26 cellular contexts compared by ENCODE assay signal in the genomic region with DNA sequence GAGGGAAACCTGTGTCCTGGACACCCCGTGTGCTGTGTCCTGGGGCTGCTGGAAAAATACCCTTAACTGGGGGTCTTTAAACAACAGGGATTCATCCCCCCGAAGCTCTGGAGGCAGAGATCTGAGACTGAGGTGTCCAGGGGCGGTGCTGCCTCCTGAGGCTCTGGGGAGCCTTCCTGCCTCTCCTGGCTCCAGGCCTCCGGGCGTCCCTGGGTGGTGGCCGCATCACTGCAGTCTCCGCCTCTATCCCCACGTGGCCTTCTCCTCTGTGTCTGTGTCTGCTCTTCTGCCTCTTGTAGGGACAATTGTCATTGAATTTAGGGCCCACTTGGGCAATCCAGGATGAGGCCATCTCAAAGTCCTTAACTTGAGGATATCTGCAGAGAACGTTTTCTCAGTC.
"Had no signal": no experiment of that assay in that cellular context is flagged by ENCODE, and none has a peak within 500 bp of the region (broad histone marks: within the 10 kb centered on the region; RNA-seq: fewer than 3 reads in every experiment).

No MANE protein-coding gene starts in this region.

- H3K27ac ChIP-seq: adrenal gland, Peyer's patch, RWPE1, SJCRH30 had no signal

- H3K9me3 ChIP-seq: adrenal gland, Peyer's patch, SJCRH30 had no signal

- H3K4me1 Mint-ChIP-seq: activated CD4-positive, alpha-beta memory T cell treated with anti-CD3 and anti-CD28 coated beads, Interleukin-2, amount 10 ng/mL, durations not matched to agents 7 days and 5 days; activated CD4-positive, alpha-beta T cell treated with anti-CD3 and anti-CD28 coated beads for 36 hours; activated naive CD8-positive, alpha-beta T cell treated with anti-CD3 and anti-CD28 coated beads, Interleukin-2, amount 10 ng/mL, durations not matched to agents 7 days and 5 days had no signal

- H3K36me3 ChIP-seq: adrenal gland, Peyer's patch, SJCRH30 had no signal

- H3K4me1 ChIP-seq: adrenal gland, Peyer's patch, SJCRH30 had no signal

- DNase-seq: activated CD4-positive, alpha-beta memory T cell treated with anti-CD3 and anti-CD28 coated beads, Interleukin-2, amount 10 ng/mL, durations not matched to agents 7 days and 5 days; activated CD4-positive, alpha-beta T cell treated with anti-CD3 and anti-CD28 coated beads for 36 hours; activated CD4-positive, alpha-beta T cell treated with anti-CD3 and anti-CD28 coated beads, Interleukin-2, amount 50 U/mL, for 1 hour; activated CD8-positive, alpha-beta memory T cell treated with anti-CD3 and anti-CD28 coated beads, Interleukin-2, amount 50 U/mL, for 48 hours; activated naive CD4-positive, alpha-beta T cell treated with anti-CD3 and anti-CD28 coated beads, Interleukin-2, amount 50 U/mL, for 16 hours; activated naive CD8-positive, alpha-beta T cell treated with anti-CD3 and anti-CD28 coated beads, Interleukin-2, amount 10 ng/mL, durations not matched to agents 7 days and 5 days; activated T-cell treated with anti-CD3 and anti-CD28 coated beads, Interleukin-2, amount 50 U/mL, for 1 hour; adrenal gland; anterior cingulate cortex; cerebellar nuclear complex; Karpas-422; MM.1S; NCI-H1105; NCI-H1436; NCI-H1694 treated with DMSO at 0.1 percent for 48 hours; NCI-H2029 treated with DMSO at 0.1 percent for 48 hours; NCI-H345; NCI-H510A treated with DMSO at 0.1 percent for 48 hours; NCI-H69; Peyer's patch; Right ventricle myocardium superior; SJCRH30; T-helper 2 cell; T1000 had no signal

- H3K27me3 ChIP-seq: adrenal gland, Peyer's patch, SJCRH30 had no signal

- ATAC-seq: activated CD4-positive, alpha-beta T cell treated with anti-CD3 and anti-CD28 coated beads for 36 hours had no signal

- H3K27ac Mint-ChIP-seq: activated CD4-positive, alpha-beta memory T cell treated with anti-CD3 and anti-CD28 coated beads, Interleukin-2, amount 10 ng/mL, durations not matched to agents 7 days and 5 days; activated CD4-positive, alpha-beta T cell treated with anti-CD3 and anti-CD28 coated beads for 36 hours; activated naive CD8-positive, alpha-beta T cell treated with anti-CD3 and anti-CD28 coated beads, Interleukin-2, amount 10 ng/mL, durations not matched to agents 7 days and 5 days had no signal

- H3K4me3 Mint-ChIP-seq: activated CD4-positive, alpha-beta memory T cell treated with anti-CD3 and anti-CD28 coated beads, Interleukin-2, amount 10 ng/mL, durations not matched to agents 7 days and 5 days; activated CD4-positive, alpha-beta T cell treated with anti-CD3 and anti-CD28 coated beads for 36 hours; activated naive CD8-positive, alpha-beta T cell treated with anti-CD3 and anti-CD28 coated beads, Interleukin-2, amount 10 ng/mL, durations not matched to agents 7 days and 5 days had no signal

- H3K4me3 ChIP-seq: adrenal gland, Peyer's patch, SJCRH30 had no signal

- H3K9me3 Mint-ChIP-seq: activated CD4-positive, alpha-beta memory T cell treated with anti-CD3 and anti-CD28 coated beads, Interleukin-2, amount 10 ng/mL, durations not matched to agents 7 days and 5 days; activated naive CD8-positive, alpha-beta T cell treated with anti-CD3 and anti-CD28 coated beads, Interleukin-2, amount 10 ng/mL, durations not matched to agents 7 days and 5 days had no signal

- FAIRE-seq: TTC549 had no signal

- H3K36me3 Mint-ChIP-seq: activated naive CD8-positive, alpha-beta T cell treated with anti-CD3 and anti-CD28 coated beads, Interleukin-2, amount 10 ng/mL, durations not matched to agents 7 days and 5 days had no signal
